In the genomic region with DNA sequence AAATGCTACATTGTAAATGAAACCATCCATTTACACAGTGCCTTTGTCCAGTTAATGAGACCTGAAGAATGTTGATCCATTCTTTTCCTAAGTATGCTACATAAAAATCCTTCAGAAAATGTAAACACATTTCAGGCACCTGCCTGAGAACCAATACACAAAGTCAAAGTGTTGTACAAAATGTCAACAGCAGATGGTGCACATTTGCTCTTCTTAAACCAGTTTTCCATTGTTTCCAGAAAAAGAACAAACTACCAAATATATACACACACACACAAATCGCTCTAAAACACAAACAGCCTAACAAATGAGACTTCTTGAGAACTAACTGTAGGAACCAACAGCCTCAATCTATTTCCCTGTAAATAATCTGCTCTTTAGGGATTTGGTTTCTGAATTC, we compare ENCODE assay signal across 8 cellular contexts.
DNase-seq lines count a peak whose midpoint lies in the region; ATAC-seq, FAIRE-seq and TF ChIP-seq lines count a peak whose summit lies in the region.
"Not testable (repeated sequence)": the region's sequence is repeated elsewhere in the genome, so short reads cannot be mapped to it uniquely, and the experiment has no call there.

No MANE protein-coding gene starts in this region.

- intact Hi-C loops in Right ventricle myocardium superior (cut with DNase I): loop anchor here (10.0 kb wide), 1 partner anchor 71 kb away; no protein-coding TSS in a partner anchor

- H3K9me3 ChIP-seq in mesenchymal stem cell (ENCODE audit: control insufficient read depth, low read length); smooth muscle cell (replicated peaks; ENCODE audit: low read depth): not testable (repeated sequence)

- not testable (repeated sequence) for H3K4me3 ChIP-seq in mesenchymal stem cell (ENCODE audit: insufficient read depth in 1 of 2, low read depth in 1 of 2, low read length in 2 of 2); smooth muscle cell

- not testable (repeated sequence) for H2BK15ac ChIP-seq in mesenchymal stem cell (ENCODE audit: low read depth, poor library complexity, severe bottlenecking)

- not testable (repeated sequence) for H3K79me2 ChIP-seq in smooth muscle cell (ENCODE audit: low read depth)

- not testable (repeated sequence) for H4K91ac ChIP-seq in mesenchymal stem cell (ENCODE audit: low read length)

- peak; percentile 42 for TF ChIP-seq CTCF in AG09319 (IDR thresholded peaks at IDR 0.05; ENCODE audit: low read depth, low read length)
- TF ChIP-seq CTCF in smooth muscle cell (IDR thresholded peaks at IDR 0.05; ENCODE audit: borderline replicate concordance, insufficient read depth, poor library complexity, severe bottlenecking): peak; percentile 51

- not testable (repeated sequence) for H2BK5ac ChIP-seq in mesenchymal stem cell (ENCODE audit: low read depth, low read length, poor library complexity, severe bottlenecking)

- H3K79me1 ChIP-seq in mesenchymal stem cell (replicated peaks; ENCODE audit: low read length, poor library complexity, severe bottlenecking): not testable (repeated sequence)

- not testable (repeated sequence) for H3K36me3 ChIP-seq in mesenchymal stem cell (ENCODE audit: control insufficient read depth in 1 of 2, insufficient read depth in 2 of 2, low read depth in 1 of 2, low read length in 2 of 2); smooth muscle cell (ENCODE audit: low read depth)

- peak; percentile 62 for FAIRE-seq in GM18507 (lab: Jason Lieb, UNC)

- not testable (repeated sequence) for H3K18ac ChIP-seq in mesenchymal stem cell (ENCODE audit: low read depth in 1 of 2, low read length in 2 of 2)

- not testable (repeated sequence) for H3K4ac ChIP-seq in mesenchymal stem cell (ENCODE audit: low read depth in 1 of 2, low read length in 2 of 2)

- H3K27me3 ChIP-seq in mesenchymal stem cell (ENCODE audit: control insufficient read depth in 1 of 2, insufficient read depth in 1 of 2, low read length in 2 of 2); smooth muscle cell (ENCODE audit: low read depth): not testable (repeated sequence)

- H3K14ac ChIP-seq in mesenchymal stem cell (ENCODE audit: low read length in 2 of 2): not testable (repeated sequence)

- H2AK5ac ChIP-seq in mesenchymal stem cell (ENCODE audit: low read length, severe bottlenecking): not testable (repeated sequence)

- ATAC-seq in SK-N-SH treated with all-trans-retinoic acid at 6 μM for 48 hours (peak; percentile 69), Right ventricle myocardium superior (ENCODE audit: poor library complexity) (peak; percentile 68)

- 67% methylated on average over 1 of the region's 1 CpG for WGBS in mesenchymal stem cell
- WGBS in smooth muscle cell (ENCODE audit: low lambda C conversion rate): 60% methylated on average over 1 of the region's 1 CpG

- peak overlapping the region; percentile 66 for H3K9ac ChIP-seq in mesenchymal stem cell (ENCODE audit: low read length)
- H3K9ac ChIP-seq in smooth muscle cell (ENCODE audit: low read depth): not testable (repeated sequence)

- not testable (repeated sequence) for H2AFZ ChIP-seq in mesenchymal stem cell (ENCODE audit: low read depth, low read length)
- peak overlapping the region; percentile 89 for H2AFZ ChIP-seq in smooth muscle cell (ENCODE audit: low read depth)

- H3K4me2 ChIP-seq in mesenchymal stem cell (ENCODE audit: low read length, poor library complexity, severe bottlenecking); smooth muscle cell: not testable (repeated sequence)

- H3K4me1 ChIP-seq in mesenchymal stem cell (ENCODE audit: control insufficient read depth, insufficient read depth, low read depth, low read length); smooth muscle cell (ENCODE audit: low read depth): not testable (repeated sequence)

- H3F3A ChIP-seq in smooth muscle cell (ENCODE audit: low read depth): not testable (repeated sequence)

- H4K8ac ChIP-seq in mesenchymal stem cell (ENCODE audit: low read length): not testable (repeated sequence)

- not testable (repeated sequence) for H4K20me1 ChIP-seq in smooth muscle cell (ENCODE audit: low read depth)

- H3K23ac ChIP-seq in mesenchymal stem cell (ENCODE audit: low read length in 2 of 2): not testable (repeated sequence)

- not testable (repeated sequence) for H3K27ac ChIP-seq in mesenchymal stem cell (ENCODE audit: low read length, poor library complexity, severe bottlenecking); smooth muscle cell (ENCODE audit: low read depth)

- H2BK120ac ChIP-seq in mesenchymal stem cell (ENCODE audit: low read depth, low read length): not testable (repeated sequence)

- H2BK12ac ChIP-seq in mesenchymal stem cell (ENCODE audit: low read length in 2 of 2): not testable (repeated sequence)

- DNase-seq in AG09319 (ENCODE audit: extremely low read depth, low read depth); GM18507 (ENCODE audit: extremely low spot score, insufficient read length, low read depth); Right ventricle myocardium superior; smooth muscle cell (lab: John Stamatoyannopoulos, UW; ENCODE audit: unreplicated experiment): not testable (repeated sequence)
- peak; percentile 5 for DNase-seq in NCI-H1417 treated with DMSO at 0.1 percent for 48 hours (lab: John Stamatoyannopoulos, UW)
- DNase-seq in dermis microvascular lymphatic vessel endothelial cell (ENCODE audit: low read depth in 2 of 2): peak; percentile 43 to 64
- DNase-seq in mesenchymal stem cell: peak; percentile 46
